ENCODE assay signal across 29 cellular contexts in genomic region chrX:106263817-106264216, GRCh38.
DNase-seq lines count a peak whose midpoint lies in the region; TF ChIP-seq lines count a peak whose summit lies in the region.
"Had no signal": no experiment of that assay in that cellular context is flagged by ENCODE, and none has a peak within 500 bp of the region (broad histone marks: within the 10 kb centered on the region; RNA-seq: fewer than 3 reads in every experiment).

No MANE protein-coding gene starts in this region.

- intact Hi-C loops in esophagus squamous epithelium (cut with DNase I), result no loop called here

- no peaks in the 10 kb centered on the region for H3K9me3 ChIP-seq in esophagus squamous epithelium
- H3K9me3 ChIP-seq: thoracic aorta had no signal

- TF ChIP-seq POLR2A in esophagus squamous epithelium (IDR thresholded peaks at IDR 0.05), result no peak

- peak; percentile 1 for DNase-seq in M059J (ENCODE audit: low read depth)
- peak; percentile 8 for DNase-seq in T1000 (lab: John Stamatoyannopoulos, UW)
- DNase-seq in epithelial cell of esophagus (ENCODE audit: low read depth), result peak; percentile 71
- peak; percentile 31 for DNase-seq in retinal pigment epithelial cell (ENCODE audit: low read depth)
- DNase-seq in esophagus squamous epithelium (lab: John Stamatoyannopoulos, UW), result no peak
- no peak for DNase-seq in activated CD4-positive, CD25-positive, alpha-beta regulatory T cell treated with anti-CD3 and anti-CD28 coated beads, Interleukin-2, amount 50 U/mL, for 72 hours
- DNase-seq in NCI-H510A treated with DMSO at 0.1 percent for 48 hours (lab: John Stamatoyannopoulos, UW), result no peak
- DNase-seq: activated CD4-positive, alpha-beta T cell treated with anti-CD3 and anti-CD28 coated beads for 36 hours; activated naive CD4-positive, alpha-beta T cell treated with anti-CD3 and anti-CD28 coated beads, Interleukin-2, amount 10 ng/mL, durations not matched to agents 7 days and 5 days; activated T-cell treated with anti-CD3 and anti-CD28 coated beads, Interleukin-2, amount 50 U/mL, for 72 hours; anterior cingulate cortex; CD4-positive, alpha-beta T cell; effector CD4-positive, alpha-beta T cell; erythroblast; GDM1; IMR-90; left cardiac atrium; mesendoderm; MM.1S; naive B cell; NCI-H187 treated with DMSO at 0.1 percent for 48 hours; NCI-H2227 treated with DMSO at 0.1 percent for 48 hours; NCI-H774; occipital lobe; SIG-M5; spleen; stimulated activated CD4-positive, alpha-beta T cell treated with anti-CD3 and anti-CD28 coated beads, Interleukin-4, amount 100 ng/mL, for 24 hours; stimulated activated naive CD4-positive, alpha-beta T cell treated with Interleukin-2 at 50 U/mL for 16 hours had no signal

- H3K36me3 ChIP-seq in esophagus squamous epithelium, result no peaks in the 10 kb centered on the region
- H3K36me3 ChIP-seq: spleen, thoracic aorta had no signal

- WGBS in esophagus squamous epithelium, 2 donors, result 20 to 36% methylated on average over 2 to 3 of the region's 3 CpGs

- H3K27me3 ChIP-seq in esophagus squamous epithelium, result no peaks in the 10 kb centered on the region

- TF ChIP-seq CTCF in epithelial cell of esophagus (IDR thresholded peaks at IDR 0.05; ENCODE audit: insufficient read depth, low read depth, low read length, missing control alignments) (no peak), retinal pigment epithelial cell (conservative IDR thresholded peaks at IDR 0.05; ENCODE audit: low read depth, low read length) (no peak), esophagus squamous epithelium (IDR thresholded peaks at IDR 0.05) (no peak)

- H3K4me1 ChIP-seq in esophagus squamous epithelium, result no peaks in the 10 kb centered on the region
- H3K4me1 ChIP-seq: spleen had no signal

- H3K4me3 ChIP-seq in epithelial cell of esophagus (ENCODE audit: low read length), result no peak overlapping the region
- H3K4me3 ChIP-seq in retinal pigment epithelial cell (ENCODE audit: low read length), result no peak overlapping the region
- no peak overlapping the region for H3K4me3 ChIP-seq in esophagus squamous epithelium
- H3K4me3 ChIP-seq: spleen, thoracic aorta had no signal

- no peak overlapping the region for H3K27ac ChIP-seq in esophagus squamous epithelium
- H3K27ac ChIP-seq: spleen, thoracic aorta had no signal

Comparison
In these comparisons a context has a peak if more than half of its experiments do, and no peak if none do; other contexts are left out.
1. DNase-seq: peak in M059J (single experiment), T1000 (single experiment), epithelial cell of esophagus (single experiment) and retinal pigment epithelial cell (single experiment); none in esophagus squamous epithelium (single experiment), activated CD4-positive, CD25-positive, alpha-beta regulatory T cell treated with anti-CD3 and anti-CD28 coated beads, Interleukin-2, amount 50 U/mL, for 72 hours (single experiment) and NCI-H510A treated with DMSO at 0.1 percent for 48 hours (single experiment).